ENCODE assay signal across 9 cellular contexts in genomic region chr4:76589872-76590846, GRCh38.
DNase-seq lines count a peak whose midpoint lies in the region; ATAC-seq and TF ChIP-seq lines count a peak whose summit lies in the region.
"Had no signal": no experiment of that assay in that cellular context is flagged by ENCODE, and none has a peak within 500 bp of the region (broad histone marks: within the 10 kb centered on the region; RNA-seq: fewer than 3 reads in every experiment).

No MANE protein-coding gene starts in this region.

- CTCF ChIA-PET in BJ (lab: Yijun Ruan, JAX) = interaction anchor here (0.8 to 1.3 kb wide), 2 partner anchors 11 to 79 kb away, joined by 4 read pairs; no protein-coding TSS in a partner anchor
- CTCF ChIA-PET in RWPE1 (lab: Yijun Ruan, JAX) = interaction anchor here (0.6 kb wide), 1 partner anchor 259 kb away, joined by 3 read pairs; no protein-coding TSS in a partner anchor

- no peaks in the 10 kb centered on the region for H3K9me3 Mint-ChIP-seq in neural crest cell

- H3K4me3 ChIP-seq in BJ (ENCODE audit: low read depth, low read length) (no peak overlapping the region), fibroblast of pulmonary artery (replicated peaks; ENCODE audit: low read depth, low read length) (no peak overlapping the region)

- H3K27ac ChIP-seq in RWPE1 = no peak overlapping the region

- ATAC-seq in HG03135 (IDR thresholded peaks at IDR 0.05; ENCODE audit: unreplicated experiment) = no peak

- TF ChIP-seq CTCF in BJ (IDR thresholded peaks at IDR 0.05; ENCODE audit: insufficient read depth, low read depth, low read length) (no peak), RWPE1 (conservative IDR thresholded peaks at IDR 0.05; ENCODE audit: low read depth) (no peak), fibroblast of pulmonary artery (IDR thresholded peaks at IDR 0.05; ENCODE audit: low read length, missing control alignments) (no peak), neural crest cell (conservative IDR thresholded peaks at IDR 0.05) (no peak)

- H3K4me3 Mint-ChIP-seq in neural crest cell = peak overlapping the region; percentile 55

- DNase-seq in BJ (ENCODE audit: low read depth) (peak; percentile 95), RWPE1 (ENCODE audit: low spot score) (peak; percentile 42), fibroblast of pulmonary artery (ENCODE audit: low read depth) (peak; percentile 93), neural crest cell (ENCODE audit: low read depth, low spot score) (peak; percentile 26), NOMO-1 (lab: John Stamatoyannopoulos, UW; ENCODE audit: unreplicated experiment in 2 of 2) (no peak), NCI-H524 (lab: John Stamatoyannopoulos, UW) (no peak)
- no peak for DNase-seq in activated CD4-positive, alpha-beta T cell treated with anti-CD3 and anti-CD28 coated beads for 48 hours
- DNase-seq: T-helper 9 cell had no signal

- no peaks in the 10 kb centered on the region for H3K27me3 ChIP-seq in BJ (ENCODE audit: control insufficient read depth, insufficient read depth, low read length)

- POLR2A ChIA-PET in BJ (lab: Charles Lee) = interaction anchor here (0.7 to 1.8 kb wide), 9 partner anchors 17 to 397 kb away, joined by 3 to 10 read pairs (median 4); no protein-coding TSS in a partner anchor
- POLR2A ChIA-PET in RWPE1 (lab: Yijun Ruan, JAX; ENCODE audit: low non-redundant PET) = interaction anchor here (0.6 kb wide), 1 partner anchor 12 kb away, joined by 7 read pairs; no protein-coding TSS in a partner anchor

- H3K4me1 Mint-ChIP-seq in neural crest cell = peaks cover 60% of the 10 kb centered on the region

- peak overlapping the region; percentile 89 for H3K27ac Mint-ChIP-seq in neural crest cell (ENCODE audit: unreplicated experiment)

- H3K27me3 Mint-ChIP-seq in neural crest cell (ENCODE audit: low read depth) = no peaks in the 10 kb centered on the region

- H3K36me3 Mint-ChIP-seq in neural crest cell (ENCODE audit: low read depth) = no peaks in the 10 kb centered on the region

- no peaks in the 10 kb centered on the region for H3K36me3 ChIP-seq in BJ (ENCODE audit: control insufficient read depth, insufficient read depth, low read length)

Comparison
In these comparisons a context has a peak if more than half of its experiments do, and no peak if none do; other contexts are left out.
1. DNase-seq: peak in BJ (single experiment), RWPE1 (single experiment), fibroblast of pulmonary artery (single experiment) and neural crest cell (single experiment); none in activated CD4-positive, alpha-beta T cell treated with anti-CD3 and anti-CD28 coated beads for 48 hours (single experiment), NOMO-1 (0 of 2) and NCI-H524 (0 of 2).